ENCODE assay signal across 9 cellular contexts in the genomic region with DNA sequence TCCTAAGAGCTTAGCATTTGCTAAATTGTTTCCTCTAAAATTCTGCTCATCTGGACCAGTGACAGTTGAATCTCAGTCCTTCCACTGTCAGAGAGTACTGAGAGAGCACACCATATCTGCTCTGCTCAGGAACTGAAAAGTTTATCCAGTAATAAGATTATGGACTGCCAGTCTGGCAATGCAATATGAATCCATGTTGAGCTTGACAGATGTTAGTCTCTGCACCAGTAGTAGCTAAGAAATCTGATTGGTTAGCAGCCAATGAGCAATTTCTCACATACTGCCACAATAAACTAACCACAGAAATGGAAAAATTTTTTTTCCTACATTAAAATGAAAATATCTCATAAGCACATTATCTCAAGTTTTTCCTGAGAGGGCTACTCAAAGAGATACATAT. TPM values are rescaled to one million over a fixed set of nuclear protein-coding genes. Genes with fewer than 3 reads are reported as not detected.
DNase-seq lines count a peak whose midpoint lies in the region; TF ChIP-seq lines count a peak whose summit lies in the region.
"Had no signal": no experiment of that assay in that cellular context is flagged by ENCODE, and none has a peak within 500 bp of the region (broad histone marks: within the 10 kb centered on the region; RNA-seq: fewer than 3 reads in every experiment).

No MANE protein-coding gene starts in this region.

- intact Hi-C loops in OCI-LY7 (cut with micrococcal nuclease; ENCODE audit: unreplicated experiment), result loop anchor here (1.0 to 5.0 kb wide), 3 partner anchors 15 to 332 kb away; a partner anchor contains a TSS
- intact Hi-C loops in esophagus muscularis mucosa (cut with DNase I), result loop anchor here (5.0 kb wide), 1 partner anchor 90 kb away; a partner anchor contains a TSS

- peak overlapping the region; percentile 81 for H3K27ac ChIP-seq in OCI-LY7 (ENCODE audit: low read depth, low read length, poor library complexity, severe bottlenecking)
- H3K27ac ChIP-seq in esophagus muscularis mucosa (replicated peaks in 1 of 4), result peak overlapping the region in 1 of 4 donors; percentile 93
- H3K27ac ChIP-seq in RWPE1, result no peak overlapping the region

- no peaks in the 10 kb centered on the region for H3K9me2 ChIP-seq in OCI-LY7 (ENCODE audit: insufficient read depth, low read length)

- TF ChIP-seq POLR2A in esophagus muscularis mucosa (IDR thresholded peaks at IDR 0.05; ENCODE audit: low read depth), result no peak

- BruUV-seq in OCI-LY7 (replicated peaks; lab: Mats Ljungman, UMichigan), result no TSS peak

- no peak for TF ChIP-seq CTCF in GM10266 (IDR thresholded peaks at IDR 0.05; ENCODE audit: control insufficient read depth, insufficient read depth, low read depth, missing control alignments)
- no peak for TF ChIP-seq CTCF in OCI-LY7 (conservative IDR thresholded peaks at IDR 0.05; ENCODE audit: low read length)
- no peak for TF ChIP-seq CTCF in esophagus muscularis mucosa (IDR thresholded peaks at IDR 0.05)
- no peak for TF ChIP-seq CTCF in RWPE1 (conservative IDR thresholded peaks at IDR 0.05; ENCODE audit: low read depth)

- H3K4me1 ChIP-seq in OCI-LY7 (ENCODE audit: insufficient read depth, low read length, poor library complexity, severe bottlenecking) (peaks cover 67% of the 10 kb centered on the region), esophagus muscularis mucosa (peaks cover 30 to 77% (median 65%) of the 10 kb centered on the region in 4 donors), skeletal muscle satellite cell (ENCODE audit: control insufficient read depth, insufficient read depth, low read length) (peaks cover 27% of the 10 kb centered on the region)

- peaks cover 44% of the 10 kb centered on the region for H4K20me1 ChIP-seq in OCI-LY7 (ENCODE audit: insufficient read depth, low read length)

- POLR2A ChIA-PET in OCI-LY7 (lab: Charles Lee), result interaction anchor here (0.6 to 17.9 kb wide), 22 partner anchors 7 to 1310 kb away, joined by 3 to 365 read pairs (median 7); no protein-coding TSS in a partner anchor
- POLR2A ChIA-PET in RWPE1 (lab: Yijun Ruan, JAX; ENCODE audit: low non-redundant PET), result no interaction called here

- no peaks in the 10 kb centered on the region for H3K27me3 ChIP-seq in esophagus muscularis mucosa
- no peaks in the 10 kb centered on the region for H3K27me3 ChIP-seq in skeletal muscle satellite cell (ENCODE audit: control insufficient read depth, insufficient read depth, low read length)

- TF ChIP-seq EP300 in esophagus muscularis mucosa (IDR thresholded peaks at IDR 0.05), result no peak

- no peak overlapping the region for H2AFZ ChIP-seq in OCI-LY7 (ENCODE audit: low read length)

- H3K4me3 ChIP-seq in OCI-LY7 (ENCODE audit: low read depth, low read length, poor library complexity, severe bottlenecking) (peak overlapping the region; percentile 98), esophagus muscularis mucosa (peak overlapping the region in 3 of 4 donors; percentile 75 to 94 (median 81)), skeletal muscle satellite cell (ENCODE audit: low read length) (peak overlapping the region; percentile 87)

- peaks cover 62% of the 10 kb centered on the region for H3K36me3 ChIP-seq in OCI-LY7 (ENCODE audit: insufficient read depth, low read length)
- no peaks in the 10 kb centered on the region for H3K36me3 ChIP-seq in esophagus muscularis mucosa
- H3K36me3 ChIP-seq in skeletal muscle satellite cell (ENCODE audit: insufficient read depth, low read length), result peaks cover 4% of the 10 kb centered on the region

- CTCF ChIA-PET in OCI-LY7 (lab: Charles Lee; ENCODE audit: unreplicated experiment), result no interaction called here
- CTCF ChIA-PET in RWPE1 (lab: Yijun Ruan, JAX), result interaction anchor here (0.7 kb wide), 1 partner anchor 555 kb away, joined by 4 read pairs; no protein-coding TSS in a partner anchor

- H3K4me2 ChIP-seq in OCI-LY7 (ENCODE audit: low read length) (peak overlapping the region; percentile 96), skeletal muscle satellite cell (ENCODE audit: low read length) (peak overlapping the region; percentile 80)

- peak; percentile 31 for DNase-seq in GM10266 (ENCODE audit: extremely low spot score)
- DNase-seq in OCI-LY7 (ENCODE audit: low spot score), result peak; percentile 50
- no peak for DNase-seq in esophagus muscularis mucosa (ENCODE audit: extremely low spot score)
- no peak for DNase-seq in RWPE1 (ENCODE audit: low spot score)
- DNase-seq in kidney tubule cell (ENCODE audit: low spot score), result no peak
- DNase-seq in pons (ENCODE audit: low spot score), result no peak
- no peak for DNase-seq in SIG-M5 treated with dmso at 0.1 percent for 504 hours (lab: John Stamatoyannopoulos, UW; ENCODE audit: unreplicated experiment)
- DNase-seq: foreskin melanocyte had no signal

- H3K79me2 ChIP-seq in OCI-LY7 (ENCODE audit: insufficient read depth, low read depth, low read length), result peaks cover 68% of the 10 kb centered on the region

- H3K9me3 ChIP-seq in OCI-LY7 (ENCODE audit: low read length) (no peaks in the 10 kb centered on the region), esophagus muscularis mucosa (no peaks in the 10 kb centered on the region), skeletal muscle satellite cell (replicated peaks; ENCODE audit: low read length) (no peaks in the 10 kb centered on the region)

- H3K9ac ChIP-seq in skeletal muscle satellite cell (ENCODE audit: low read depth, low read length), result no peak overlapping the region

RNA-seq across cellular contexts. Expression of a gene that starts 2.3 kb away (rescaled TPM):
- 63.2 and 74.3 TPM in 2 replicates for total RNA-seq in OCI-LY7 (2014; rRNA removed; shearing (Covaris generic))
- 174 and 185 TPM in 2 replicates for total RNA-seq in OCI-LY7 (2022)
- 10 to 100 TPM; 31.8 to 47.3 (median 36.3) TPM for total RNA-seq in esophagus muscularis mucosa
- total RNA-seq in skeletal muscle satellite cell (2012; rRNA removed), result 31.7 and 32.5 TPM in 2 replicates

RNA-seq across cellular contexts. Expression of a gene that starts 22.1 kb away (rescaled TPM):
- 3.5 and 8.2 TPM in 2 replicates for total RNA-seq in OCI-LY7 (2014; rRNA removed; shearing (Covaris generic))
- total RNA-seq in OCI-LY7 (2022), result 42.9 and 52.6 TPM in 2 replicates
- total RNA-seq in esophagus muscularis mucosa, result 1 to 10 TPM; 1.2 to 5.1 (median 4.0) TPM
- total RNA-seq in skeletal muscle satellite cell (2012; rRNA removed), result 4.8 and 11.6 TPM in 2 replicates

Comparison
In these comparisons a context has a peak if more than half of its experiments do, and no peak if none do; other contexts are left out.
1. DNase-seq: peak in GM10266 (single experiment) and OCI-LY7 (single experiment); none in esophagus muscularis mucosa (single experiment), RWPE1 (single experiment), kidney tubule cell (single experiment), pons (single experiment) and SIG-M5 treated with dmso at 0.1 percent for 504 hours (single experiment).
2. Peak in every context shown above with its lines, with median percentiles within 50 percentile points of each other: H3K4me3 ChIP-seq.